Comparison of ENCODE assay signal across 28 cellular contexts in genomic region chr6:53451165-53451564, GRCh38.
"Had no signal": no experiment of that assay in that cellular context is flagged by ENCODE, and none has a peak within 500 bp of the region (broad histone marks: within the 10 kb centered on the region; RNA-seq: fewer than 3 reads in every experiment).

No MANE protein-coding gene starts in this region.

- FAIRE-seq: colon, endometrium, endothelial cell of umbilical vein, frontal cortex had no signal

- H3K36me3 ChIP-seq: colonic mucosa, esophagus muscularis mucosa, esophagus squamous epithelium, gastrocnemius medialis, gastroesophageal sphincter, heart left ventricle, heart right ventricle had no signal

- DNase-seq: colonic mucosa; cortex of kidney; dermis blood vessel endothelial cell; dorsolateral prefrontal cortex; effector CD4-positive, alpha-beta T cell; effector CD8-positive, alpha-beta T cell; effector memory CD4-positive, alpha-beta T cell; effector memory CD8-positive, alpha-beta T cell; endodermal cell; erythroblast; esophagus squamous epithelium; foreskin fibroblast; foreskin melanocyte; gastrocnemius medialis; glutamatergic neuron; head of caudate nucleus; heart left ventricle; heart right ventricle had no signal

- H3K4me3 ChIP-seq: colonic mucosa, coronary artery, dorsolateral prefrontal cortex, esophagus muscularis mucosa, esophagus squamous epithelium, gastrocnemius medialis, gastroesophageal sphincter, heart left ventricle, heart right ventricle had no signal

- H3K27me3 ChIP-seq: colonic mucosa, dorsolateral prefrontal cortex, esophagus muscularis mucosa, esophagus squamous epithelium, gastrocnemius medialis, gastroesophageal sphincter, heart left ventricle, heart right ventricle had no signal

- H3K27ac ChIP-seq: colonic mucosa, coronary artery, dorsolateral prefrontal cortex, epithelial cell of prostate, esophagus muscularis mucosa, esophagus squamous epithelium, foreskin keratinocyte, gastrocnemius medialis, gastroesophageal sphincter, heart left ventricle, heart right ventricle had no signal

- ATAC-seq: effector memory CD8-positive, alpha-beta T cell; esophagus mucosa; foreskin keratinocyte; gastrocnemius medialis; gastroesophageal sphincter; heart left ventricle; heart right ventricle had no signal

- H3K9me3 ChIP-seq: colonic mucosa, gastrocnemius medialis had no signal

- H3K4me1 ChIP-seq: colonic mucosa, esophagus muscularis mucosa, esophagus squamous epithelium, foreskin keratinocyte, gastrocnemius medialis, gastroesophageal sphincter had no signal
